ENCODE assay signal across 2 cellular contexts in genomic region chr3:177287231-177287630, GRCh38.
TF ChIP-seq lines count a peak whose summit lies in the region.

No MANE protein-coding gene starts in this region.

TF ChIP-seq in GM23338, 12 proteins besides CTCF, POLR2A, EP300 and RAD21:
- TF ChIP-seq ZNF331 (CRISPR knock-in tag; IDR thresholded peaks at IDR 0.05; ENCODE audit: low read depth): no peak
- TF ChIP-seq REST (IDR thresholded peaks at IDR 0.05; ENCODE audit: unreplicated experiment): no peak
- no peak for TF ChIP-seq EZH2 (IDR thresholded peaks at IDR 0.05; ENCODE audit: low read depth, unreplicated experiment)
- TF ChIP-seq ETS1 (IDR thresholded peaks at IDR 0.05): no peak
- TF ChIP-seq EZH2phosphoT487 (IDR thresholded peaks at IDR 0.05; ENCODE audit: unreplicated experiment): no peak
- TF ChIP-seq NANOG (IDR thresholded peaks at IDR 0.05; ENCODE audit: borderline replicate concordance): no peak
TF ChIP-seq in GM23338: peak in this region for 0.

TF ChIP-seq in H1, 55 proteins besides CTCF, POLR2A, EP300 and RAD21:
- no peak for TF ChIP-seq SIRT6 (IDR thresholded peaks at IDR 0.05; ENCODE audit: low read length)
- TF ChIP-seq ATF2 (IDR thresholded peaks at IDR 0.05; ENCODE audit: low read length): no peak
- TF ChIP-seq SAP30 (IDR thresholded peaks at IDR 0.05; ENCODE audit: insufficient read depth, insufficient replicate concordance, low read length): no peak
